14 cellular contexts compared by ENCODE assay signal in genomic region chr5:14008819-14009311, GRCh38.
DNase-seq lines count a peak whose midpoint lies in the region; ATAC-seq and TF ChIP-seq lines count a peak whose summit lies in the region.
"Had no signal": no experiment of that assay in that cellular context is flagged by ENCODE, and none has a peak within 500 bp of the region (broad histone marks: within the 10 kb centered on the region; RNA-seq: fewer than 3 reads in every experiment).

No MANE protein-coding gene starts in this region.

- peaks cover 2 to 24% (median 13%) of the 10 kb centered on the region in 4 donors for H3K4me1 ChIP-seq in liver (ENCODE audit: control insufficient read depth in 4 of 4, insufficient read depth in 4 of 4, low read length in 3 of 4)
- H3K4me1 ChIP-seq in heart left ventricle: peaks cover 0 to 15% (median 6%) of the 10 kb centered on the region in 12 donors

- no peak for TF ChIP-seq POLR2A in heart left ventricle (IDR thresholded peaks at IDR 0.05)

- no peak overlapping the region for H3K4me3 ChIP-seq in liver (ENCODE audit: low read depth in 1 of 3, low read length in 3 of 3)
- H3K4me3 ChIP-seq in heart left ventricle: no peak overlapping the region

- POLR2A ChIA-PET in WTC11 (lab: Charles Lee): no interaction called here

- H3K4me3 Mint-ChIP-seq in WTC11: no peak overlapping the region
- H3K4me3 Mint-ChIP-seq: activated CD4-positive, alpha-beta memory T cell treated with anti-CD3 and anti-CD28 coated beads, Interleukin-2, amount 10 ng/mL, durations not matched to agents 7 days and 5 days; B cell; stimulated activated naive CD8-positive, alpha-beta T cell treated with anti-CD3 and anti-CD28 coated beads, Interleukin-15, Interleukin-2, amounts not matched to agents 100 ng/mL and 50 ng/mL, for 24 hours had no signal

- H3K9me3 Mint-ChIP-seq in WTC11: peaks cover 5% of the 10 kb centered on the region
- H3K9me3 Mint-ChIP-seq: activated CD4-positive, alpha-beta memory T cell treated with anti-CD3 and anti-CD28 coated beads, Interleukin-2, amount 10 ng/mL, durations not matched to agents 7 days and 5 days; stimulated activated naive CD8-positive, alpha-beta T cell treated with anti-CD3 and anti-CD28 coated beads, Interleukin-15, Interleukin-2, amounts not matched to agents 100 ng/mL and 50 ng/mL, for 24 hours had no signal

- peaks cover 20% of the 10 kb centered on the region for H3K4me1 Mint-ChIP-seq in WTC11

- no peak for ATAC-seq in WTC11
- no peak for ATAC-seq in GM21619 (IDR thresholded peaks at IDR 0.05; ENCODE audit: unreplicated experiment)
- ATAC-seq in heart left ventricle: no peak
- ATAC-seq: HCT116 had no signal

- no peak overlapping the region for H3K9ac ChIP-seq in liver (ENCODE audit: low read depth in 1 of 2, low read length in 2 of 2)

- H3K27me3 ChIP-seq in liver (ENCODE audit: control insufficient read depth in 4 of 4, insufficient read depth in 4 of 4, low read length in 3 of 4): no peaks in the 10 kb centered on the region
- H3K27me3 ChIP-seq in heart left ventricle: peaks cover 0 to 13% (median 0%) of the 10 kb centered on the region in 9 donors

- CTCF ChIA-PET in WTC11 (lab: Charles Lee): no interaction called here

- H3K9me3 ChIP-seq in liver (ENCODE audit: control insufficient read depth in 4 of 4, low read length in 3 of 4) (no peaks in the 10 kb centered on the region), heart left ventricle (peaks cover 0 to under 1% (median 0%) of the 10 kb centered on the region in 12 donors)

- peak; percentile 34 to 47 for TF ChIP-seq RAD21 in liver (IDR thresholded peaks at IDR 0.05)

- peaks cover 9% of the 10 kb centered on the region for H3K27me3 Mint-ChIP-seq in WTC11 (ENCODE audit: low read depth)

- intact Hi-C loops in heart left ventricle (cut with DNase I): loop anchor here in 1 of 10 donors (10.0 kb wide), 1 partner anchor 346 kb away; no protein-coding TSS in a partner anchor

- H3K36me3 Mint-ChIP-seq in WTC11: peaks cover 5% of the 10 kb centered on the region

- H3K36me3 ChIP-seq in liver (ENCODE audit: control insufficient read depth in 4 of 4, insufficient read depth in 3 of 4, low read depth in 1 of 4, low read length in 3 of 4) (no peaks in the 10 kb centered on the region), heart left ventricle (no peaks in the 10 kb centered on the region)

- H3K27ac ChIP-seq in liver (ENCODE audit: low read depth in 1 of 2, low read length in 2 of 2): peak overlapping the region; percentile 33 to 63
- no peak overlapping the region for H3K27ac ChIP-seq in heart left ventricle

- no peak overlapping the region; the same call in 1 of the 2 replicates for H3K27ac Mint-ChIP-seq in WTC11
- H3K27ac Mint-ChIP-seq: activated CD4-positive, alpha-beta memory T cell treated with anti-CD3 and anti-CD28 coated beads, Interleukin-2, amount 10 ng/mL, durations not matched to agents 7 days and 5 days; B cell; stimulated activated naive CD8-positive, alpha-beta T cell treated with anti-CD3 and anti-CD28 coated beads, Interleukin-15, Interleukin-2, amounts not matched to agents 100 ng/mL and 50 ng/mL, for 24 hours had no signal

- TF ChIP-seq CTCF in WTC11 (IDR thresholded peaks at IDR 0.05): no peak
- TF ChIP-seq CTCF in liver (IDR thresholded peaks at IDR 0.05; ENCODE audit: low read depth, low read length, missing input control): no peak
- no peak for TF ChIP-seq CTCF in heart left ventricle (IDR thresholded peaks at IDR 0.05)

- 22% methylated on average over 8 of the region's 8 CpGs for WGBS in liver
- WGBS in heart left ventricle, 4 donors: 55 to 80% (median 69%) methylated on average over 8 of the region's 8 CpGs

- peak; percentile 85 for DNase-seq in DMS153 (lab: John Stamatoyannopoulos, UW)
- DNase-seq in NCI-H2029 treated with DMSO at 0.1 percent for 48 hours (lab: John Stamatoyannopoulos, UW): peak; percentile 57
- no peak for DNase-seq in WTC11 (ENCODE audit: low spot score)
- DNase-seq in 8988T: no peak
- no peak for DNase-seq in heart left ventricle
- no peak for DNase-seq in NCI-H146 treated with DMSO at 0.1 percent for 48 hours (lab: John Stamatoyannopoulos, UW; ENCODE audit: unreplicated experiment)
- DNase-seq: activated CD4-positive, alpha-beta memory T cell treated with anti-CD3 and anti-CD28 coated beads, Interleukin-2, amount 10 ng/mL, durations not matched to agents 7 days and 5 days; GDM1; hypothalamus had no signal

TF ChIP-seq in WTC11, 78 proteins besides CTCF, POLR2A, EP300 and RAD21:
- TF ChIP-seq JAZF1 (CRISPR knock-in tag; IDR thresholded peaks at IDR 0.05): no peak
- 0 out of 2 replicates have a peak, but pooled peaks have one; percentile 50 for TF ChIP-seq GABPB1 (CRISPR knock-in tag; IDR thresholded peaks at IDR 0.05)

TF ChIP-seq in liver, 16 proteins besides CTCF, POLR2A, EP300 and RAD21:
- TF ChIP-seq YY1 (IDR thresholded peaks at IDR 0.05) (peak; percentile 83), GABPA (IDR thresholded peaks at IDR 0.05 in 1 of 2, conservative IDR thresholded peaks at IDR 0.05 in 1 of 2) (peak; percentile 22 to 56), FOXA2 (IDR thresholded peaks at IDR 0.05) (peak; percentile 69), NR2F2 (IDR thresholded peaks at IDR 0.05) (peak; percentile 65), MAX (IDR thresholded peaks at IDR 0.05) (peak; percentile 93), JUND (IDR thresholded peaks at IDR 0.05) (peak; percentile 76 to 88), EGR1 (IDR thresholded peaks at IDR 0.05; ENCODE audit: low read depth in 2 of 2) (peak in 1 of 2 donors; percentile 85), REST (IDR thresholded peaks at IDR 0.05) (peak; percentile 59), SP1 (IDR thresholded peaks at IDR 0.05) (peak; percentile 98), HNF4A (conservative IDR thresholded peaks at IDR 0.05) (peak; percentile 84 to 89), FOXA1 (IDR thresholded peaks at IDR 0.05) (peak; percentile 62), HNF4G (IDR thresholded peaks at IDR 0.05) (peak; percentile 76), RXRA (IDR thresholded peaks at IDR 0.05) (peak; percentile 90 to 95), TAF1 (conservative IDR thresholded peaks at IDR 0.05) (peak; percentile 62)
- TF ChIP-seq, protein P1, sequence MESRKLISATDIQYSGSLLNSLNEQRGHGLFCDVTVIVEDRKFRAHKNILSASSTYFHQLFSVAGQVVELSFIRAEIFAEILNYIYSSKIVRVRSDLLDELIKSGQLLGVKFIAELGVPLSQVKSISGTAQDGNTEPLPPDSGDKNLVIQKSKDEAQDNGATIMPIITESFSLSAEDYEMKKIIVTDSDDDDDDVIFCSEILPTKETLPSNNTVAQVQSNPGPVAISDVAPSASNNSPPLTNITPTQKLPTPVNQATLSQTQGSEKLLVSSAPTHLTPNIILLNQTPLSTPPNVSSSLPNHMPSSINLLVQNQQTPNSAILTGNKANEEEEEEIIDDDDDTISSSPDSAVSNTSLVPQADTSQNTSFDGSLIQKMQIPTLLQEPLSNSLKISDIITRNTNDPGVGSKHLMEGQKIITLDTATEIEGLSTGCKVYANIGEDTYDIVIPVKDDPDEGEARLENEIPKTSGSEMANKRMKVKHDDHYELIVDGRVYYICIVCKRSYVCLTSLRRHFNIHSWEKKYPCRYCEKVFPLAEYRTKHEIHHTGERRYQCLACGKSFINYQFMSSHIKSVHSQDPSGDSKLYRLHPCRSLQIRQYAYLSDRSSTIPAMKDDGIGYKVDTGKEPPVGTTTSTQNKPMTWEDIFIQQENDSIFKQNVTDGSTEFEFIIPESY (IDR thresholded peaks at IDR 0.05): peak; percentile 86
- TF ChIP-seq, protein P2, sequence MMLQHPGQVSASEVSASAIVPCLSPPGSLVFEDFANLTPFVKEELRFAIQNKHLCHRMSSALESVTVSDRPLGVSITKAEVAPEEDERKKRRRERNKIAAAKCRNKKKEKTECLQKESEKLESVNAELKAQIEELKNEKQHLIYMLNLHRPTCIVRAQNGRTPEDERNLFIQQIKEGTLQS (IDR thresholded peaks at IDR 0.05): peak; percentile 69

Comparison
In these comparisons a context has a peak if more than half of its experiments do, and no peak if none do; other contexts are left out.
1. DNase-seq: peak in DMS153 (single experiment) and NCI-H2029 treated with DMSO at 0.1 percent for 48 hours (single experiment); none in WTC11 (single experiment), 8988T (single experiment), heart left ventricle (0 of 5) and NCI-H146 treated with DMSO at 0.1 percent for 48 hours (single experiment).
2. H3K27ac ChIP-seq: peak in liver (2 of 2); none in heart left ventricle (0 of 12).